ENCODE assay signal across 8 cellular contexts in genomic region chr16:23434380-23434779, GRCh38. TPM values are rescaled to one million over a fixed set of nuclear protein-coding genes. Genes with fewer than 3 reads are reported as not detected.
A peak's percentile ranks its signal among the peaks of the same experiment; 100 is the strongest.
DNase-seq lines count a peak whose midpoint lies in the region; ATAC-seq and TF ChIP-seq lines count a peak whose summit lies in the region.

No MANE protein-coding gene starts in this region.

- CTCF ChIA-PET in OCI-LY7 (lab: Charles Lee; ENCODE audit: unreplicated experiment), result interaction anchor here (0.5 to 1.0 kb wide), 2 partner anchors 14 to 247 kb away, joined by 3 read pairs; no protein-coding TSS in a partner anchor

- no peaks in the 10 kb centered on the region for H3K79me2 ChIP-seq in OCI-LY7 (ENCODE audit: insufficient read depth, low read depth, low read length)

- no peak overlapping the region for H3K4me3 ChIP-seq in OCI-LY7 (ENCODE audit: low read depth, low read length, poor library complexity, severe bottlenecking)

- POLR2A ChIA-PET in OCI-LY7 (lab: Charles Lee), result interaction anchor here (0.5 to 1.0 kb wide), 4 partner anchors 29 to 523 kb away, joined by 3 to 4 read pairs (median 3); no protein-coding TSS in a partner anchor

- no peaks in the 10 kb centered on the region for H3K9me3 Mint-ChIP-seq in activated T-cell treated with anti-CD3 and anti-CD28 coated beads, Interleukin-2, amount 50 U/mL, for 24 hours
- H3K9me3 Mint-ChIP-seq in memory B cell, result no peaks in the 10 kb centered on the region

- no peak overlapping the region for H3K4me2 ChIP-seq in OCI-LY7 (ENCODE audit: low read length)

- peaks cover 70% of the 10 kb centered on the region for H3K36me3 Mint-ChIP-seq in activated T-cell treated with anti-CD3 and anti-CD28 coated beads, Interleukin-2, amount 50 U/mL, for 24 hours (ENCODE audit: low read depth)
- peaks cover 13% of the 10 kb centered on the region for H3K36me3 Mint-ChIP-seq in memory B cell

- BruUV-seq in OCI-LY7 (replicated peaks; lab: Mats Ljungman, UMichigan), result no TSS peak

- no peaks in the 10 kb centered on the region for H3K9me2 ChIP-seq in OCI-LY7 (ENCODE audit: insufficient read depth, low read length)

- DNase-seq in activated T-cell treated with anti-CD3 and anti-CD28 coated beads, Interleukin-2, amount 50 U/mL, for 24 hours, result peak; percentile 43
- DNase-seq in activated T-cell treated with anti-CD3 and anti-CD28 coated beads for 4 hours, result no peak
- DNase-seq in OCI-LY7 (ENCODE audit: low spot score), result peak; percentile 78
- peak; percentile 68 for DNase-seq in dedifferentiated amniotic fluid mesenchymal stem cell (ENCODE audit: extremely low spot score)
- peak; percentile 50 to 68 for DNase-seq in memory B cell (ENCODE audit: low spot score in 2 of 2)
- no peak for DNase-seq in 8988T

- TF ChIP-seq CTCF in LNCAP (IDR thresholded peaks at IDR 0.05), result peak; percentile 82
- peak; percentile 98 for TF ChIP-seq CTCF in OCI-LY7 (conservative IDR thresholded peaks at IDR 0.05; ENCODE audit: low read length)

- H3K27me3 Mint-ChIP-seq in activated T-cell treated with anti-CD3 and anti-CD28 coated beads, Interleukin-2, amount 50 U/mL, for 24 hours, result no peaks in the 10 kb centered on the region
- H3K27me3 Mint-ChIP-seq in memory B cell, result no peaks in the 10 kb centered on the region

- no peak overlapping the region for H3K4me3 Mint-ChIP-seq in activated T-cell treated with anti-CD3 and anti-CD28 coated beads, Interleukin-2, amount 50 U/mL, for 24 hours
- no peak overlapping the region for H3K4me3 Mint-ChIP-seq in memory B cell

- intact Hi-C loops in OCI-LY7 (cut with micrococcal nuclease; ENCODE audit: unreplicated experiment), result loop anchor here (1.0 to 10.0 kb wide), 3 partner anchors 138 to 370 kb away; partner anchors contain the start of gene SCNN1G

- no peaks in the 10 kb centered on the region for H3K9me3 ChIP-seq in OCI-LY7 (ENCODE audit: low read length)

- H4K20me1 ChIP-seq in OCI-LY7 (ENCODE audit: insufficient read depth, low read length), result no peaks in the 10 kb centered on the region

- no peak overlapping the region for H2AFZ ChIP-seq in OCI-LY7 (ENCODE audit: low read length)

- no peak overlapping the region for H3K27ac ChIP-seq in OCI-LY7 (ENCODE audit: low read depth, low read length, poor library complexity, severe bottlenecking)

- peaks cover 39% of the 10 kb centered on the region for H3K36me3 ChIP-seq in OCI-LY7 (ENCODE audit: insufficient read depth, low read length)

- H3K4me1 Mint-ChIP-seq in activated T-cell treated with anti-CD3 and anti-CD28 coated beads, Interleukin-2, amount 50 U/mL, for 24 hours (ENCODE audit: low read depth), result no peaks in the 10 kb centered on the region
- H3K4me1 Mint-ChIP-seq in memory B cell, result no peaks in the 10 kb centered on the region

- ATAC-seq in memory B cell (ENCODE audit: low read depth) (peak; percentile 31), GM21526 (IDR thresholded peaks at IDR 0.05; ENCODE audit: low FRiP score, unreplicated experiment) (no peak)

- H3K27ac Mint-ChIP-seq in activated T-cell treated with anti-CD3 and anti-CD28 coated beads, Interleukin-2, amount 50 U/mL, for 24 hours, result no peak overlapping the region
- H3K27ac Mint-ChIP-seq in memory B cell, result no peak overlapping the region

- H3K4me1 ChIP-seq in OCI-LY7 (ENCODE audit: insufficient read depth, low read length, poor library complexity, severe bottlenecking), result no peaks in the 10 kb centered on the region

RNA-seq across cellular contexts. Expression of gene COG7, which starts 18.6 kb away (rescaled TPM):
- total RNA-seq in OCI-LY7 (2014; rRNA removed; shearing (Covaris generic)), result 11.1 and 11.4 TPM in 2 replicates
- total RNA-seq in OCI-LY7 (2022), result 21.0 TPM in 2 replicates

Comparison
In these comparisons a context has a peak if more than half of its experiments do, and no peak if none do; other contexts are left out.
1. DNase-seq: peak in activated T-cell treated with anti-CD3 and anti-CD28 coated beads, Interleukin-2, amount 50 U/mL, for 24 hours (single experiment), OCI-LY7 (single experiment), dedifferentiated amniotic fluid mesenchymal stem cell (single experiment) and memory B cell (2 of 2); none in activated T-cell treated with anti-CD3 and anti-CD28 coated beads for 4 hours (single experiment) and 8988T (single experiment).